ENCODE assay signal across 8 cellular contexts in genomic region chr4:127604949-127605709, GRCh38. TPM values are rescaled to one million over a fixed set of nuclear protein-coding genes. Genes with fewer than 3 reads are reported as not detected.
A peak's percentile ranks its signal among the peaks of the same experiment; 100 is the strongest.
DNase-seq lines count a peak whose midpoint lies in the region; ATAC-seq, FAIRE-seq and TF ChIP-seq lines count a peak whose summit lies in the region.

No MANE protein-coding gene starts in this region.

- no peaks in the 10 kb centered on the region for H3K79me1 ChIP-seq in H1 (ENCODE audit: low read depth, low read length)

- H2BK120ac ChIP-seq in H1 (replicated peaks; ENCODE audit: low read depth, low read length) = no peak overlapping the region

- TF ChIP-seq RAD21 in H1 (IDR thresholded peaks at IDR 0.05 in 1 of 2, conservative IDR thresholded peaks at IDR 0.05 in 1 of 2; ENCODE audit: low read depth in 2 of 2, low read length in 2 of 2) = peak in 1 of 2 experiments; percentile 49; a peak in 3 of 4 replicates
- peak; percentile 66 for TF ChIP-seq RAD21 in neural cell (conservative IDR thresholded peaks at IDR 0.05)

- CTCF ChIA-PET in H1 (lab: Charles Lee; ENCODE audit: partially characterized antibody) = interaction anchor here (0.9 to 5.7 kb wide), 11 partner anchors 9 to 206 kb away, joined by 3 to 66 read pairs (median 4); partner anchors contain the start of gene SLC25A31

- H2BK5ac ChIP-seq in H1 (ENCODE audit: low read depth, low read length) = no peak overlapping the region

- H4K91ac ChIP-seq in H1 (replicated peaks; ENCODE audit: insufficient read length, low read length) = no peak overlapping the region

- no peak overlapping the region for H3K56ac ChIP-seq in H1 (replicated peaks; ENCODE audit: insufficient read length, low read depth, low read length)

- no peak overlapping the region for H3K14ac ChIP-seq in H1 (ENCODE audit: insufficient read length)

- H3K36me3 ChIP-seq in H1 (ENCODE audit: control insufficient read depth in 2 of 4, insufficient read depth in 4 of 4, low read length in 3 of 4) (no peaks in the 10 kb centered on the region), neural cell (ENCODE audit: insufficient read depth, low read length) (no peaks in the 10 kb centered on the region)

- no peak overlapping the region for H4K5ac ChIP-seq in H1 (ENCODE audit: insufficient read length, low read depth, low read length)

- H2BK20ac ChIP-seq in H1 (ENCODE audit: low read length) = no peak overlapping the region

- H3K27me3 ChIP-seq in H1 (replicated peaks in 1 of 4; ENCODE audit: control insufficient read depth in 3 of 4, extremely low read depth in 1 of 4, insufficient read depth in 3 of 4, low read length in 3 of 4) (peaks cover 0 to 1% (median 0%) of the 10 kb centered on the region in 4 experiments; a peak in 1 of 7 replicates), neural cell (ENCODE audit: insufficient read depth, low read depth, low read length) (no peaks in the 10 kb centered on the region)

- peaks cover 4 to 17% (median 8%) of the 10 kb centered on the region in 5 donors for H3K27me3 Mint-ChIP-seq in naive thymus-derived CD8-positive, alpha-beta T cell

- H3K23ac ChIP-seq in H1 (ENCODE audit: insufficient read length) = no peak overlapping the region

- H3K4me3 Mint-ChIP-seq in naive thymus-derived CD8-positive, alpha-beta T cell = no peak overlapping the region

- H2BK12ac ChIP-seq in H1 (ENCODE audit: low read depth, low read length) = no peak overlapping the region

- H3K4me1 ChIP-seq in H1 (replicated peaks in 1 of 4; ENCODE audit: control insufficient read depth in 3 of 4, insufficient read depth in 4 of 4, low read length in 3 of 4) = peaks cover 0 to 5% (median 1%) of the 10 kb centered on the region in 4 experiments; a peak in 2 of 7 replicates

- H2AK5ac ChIP-seq in H1 (ENCODE audit: low read depth, low read length) = no peak overlapping the region

- H3K27ac ChIP-seq in H1 (ENCODE audit: low read depth, low read length) (no peak overlapping the region), neural cell (ENCODE audit: low read length) (no peak overlapping the region)

- TF ChIP-seq EP300 in H1 (IDR thresholded peaks at IDR 0.05; ENCODE audit: borderline replicate concordance in 1 of 2, low read depth in 2 of 2, low read length in 2 of 2) (peak in 1 of 2 experiments; percentile 64; a peak in 1 of 3 replicates), neural cell (conservative IDR thresholded peaks at IDR 0.05; ENCODE audit: poor library complexity, severe bottlenecking) (no peak)

- no peaks in the 10 kb centered on the region for H3K9me2 ChIP-seq in neural cell (ENCODE audit: insufficient read depth, low read length)

- no peaks in the 10 kb centered on the region for H3K23me2 ChIP-seq in H1 (ENCODE audit: low read depth, low read length)

- no peak overlapping the region for H2AFZ ChIP-seq in H1 (ENCODE audit: low read length)
- H2AFZ ChIP-seq in neural cell (ENCODE audit: low read depth, low read length) = no peak overlapping the region

- H2BK15ac ChIP-seq in H1 (ENCODE audit: low read length) = no peak overlapping the region

- H3K4me3 ChIP-seq in H1 (ENCODE audit: extremely low read depth in 1 of 4, insufficient read depth in 2 of 4, low read depth in 3 of 4, low read length in 4 of 4) (peak overlapping the region in 2 of 4 experiments; percentile 5 to 41; a peak in 2 of 8 replicates), neural cell (ENCODE audit: low read length) (no peak overlapping the region)

- H3K18ac ChIP-seq in H1 (ENCODE audit: extremely low read depth, low read length) = no peak overlapping the region; the same call in 1 of the 2 replicates

- no peak for TF ChIP-seq POLR2A in H1 (IDR thresholded peaks at IDR 0.05; ENCODE audit: control extremely low read depth in 1 of 2, low read depth in 2 of 2, low read length in 2 of 2)

- H4K20me1 ChIP-seq in H1 (replicated peaks in 1 of 2; ENCODE audit: control insufficient read depth in 1 of 2, insufficient read depth in 2 of 2, low read length in 2 of 2) = no peaks in the 10 kb centered on the region
- H4K20me1 ChIP-seq in neural cell (ENCODE audit: insufficient read depth) = no peaks in the 10 kb centered on the region

- no peak overlapping the region for H3K27ac Mint-ChIP-seq in naive thymus-derived CD8-positive, alpha-beta T cell

- H3K9me3 Mint-ChIP-seq in naive thymus-derived CD8-positive, alpha-beta T cell = no peaks in the 10 kb centered on the region

- DNase-seq in NCI-H2171 treated with DMSO at 0.1 percent for 48 hours (lab: John Stamatoyannopoulos, UW) (peak; percentile 7), NCI-H2171 (lab: John Stamatoyannopoulos, UW) (no peak), NOMO-1 (lab: John Stamatoyannopoulos, UW; ENCODE audit: unreplicated experiment in 2 of 2) (peak; percentile 11 to 66), H1 (ENCODE audit: low read depth in 1 of 2, low spot score in 2 of 2) (peak; percentile 61 to 64)
- DNase-seq in activated effector memory CD4-positive, alpha-beta T cell treated with anti-CD3 and anti-CD28 coated beads, Interleukin-2, amount 50 U/mL, for 16 hours = no peak
- DNase-seq in activated CD8-positive, alpha-beta memory T cell treated with anti-CD3 and anti-CD28 coated beads, Interleukin-2, amount 50 U/mL, for 48 hours = no peak
- DNase-seq in naive thymus-derived CD8-positive, alpha-beta T cell = no peak

- H4K8ac ChIP-seq in H1 (ENCODE audit: extremely low read depth, insufficient read depth, low read length) = no peak overlapping the region

- H3K9me3 ChIP-seq in H1 (ENCODE audit: insufficient read depth in 2 of 2, low read depth in 1 of 2, low read length in 1 of 2) = no peaks in the 10 kb centered on the region
- H3K9me3 ChIP-seq in neural cell (ENCODE audit: low read length) = no peaks in the 10 kb centered on the region

- POLR2A ChIA-PET in H1 (lab: Charles Lee; ENCODE audit: partially characterized antibody) = interaction anchor here (0.7 to 0.9 kb wide), 2 partner anchors 51 to 127 kb away, joined by 3 read pairs; no protein-coding TSS in a partner anchor
- POLR2A ChIA-PET in naive thymus-derived CD8-positive, alpha-beta T cell (lab: Charles Lee) = no interaction called here

- H3K4me1 Mint-ChIP-seq in naive thymus-derived CD8-positive, alpha-beta T cell = no peaks in the 10 kb centered on the region

- no peaks in the 10 kb centered on the region for H3F3A ChIP-seq in neural cell (ENCODE audit: insufficient read depth, low read length, poor library complexity, severe bottlenecking)

- H3K4me2 ChIP-seq in H1 (ENCODE audit: insufficient read depth in 1 of 2, low read depth in 2 of 2, low read length in 2 of 2) (peak overlapping the region; percentile 42 to 51; a peak in 3 of 4 replicates), neural cell (ENCODE audit: low read length) (no peak overlapping the region)

- no peaks in the 10 kb centered on the region for H3K79me2 ChIP-seq in H1 (ENCODE audit: control insufficient read depth in 1 of 2, insufficient read depth in 2 of 2, low read length in 2 of 2)
- H3K79me2 ChIP-seq in neural cell (replicated peaks; ENCODE audit: insufficient read depth, low read length) = no peaks in the 10 kb centered on the region

- no peak for ATAC-seq in naive thymus-derived CD8-positive, alpha-beta T cell

- H3K9ac ChIP-seq in H1 (replicated peaks in 1 of 4; ENCODE audit: extremely low read depth in 1 of 4, low read depth in 3 of 4, low read length in 3 of 4) = no peak overlapping the region
- H3K9ac ChIP-seq in neural cell (ENCODE audit: low read length) = no peak overlapping the region

- no peaks in the 10 kb centered on the region for H3K36me3 Mint-ChIP-seq in naive thymus-derived CD8-positive, alpha-beta T cell

- 9% methylated on average over 6 of the region's 6 CpGs; no CpG with 5 or more reads in 1 of the 2 experiments for WGBS in H1 (ENCODE audit: extremely low coverage in 1 of 2, insufficient coverage in 1 of 2, insufficient read length in 1 of 2, insufficient replicate concordance in 2 of 2, low coverage in 1 of 2, low lambda C conversion rate in 2 of 2, missing lambda C conversion rate in 1 of 2), 2 experiments

- peak in 1 of 3 experiments; percentile 13; a peak in 1 of 4 replicates for TF ChIP-seq CTCF in H1 (IDR thresholded peaks at IDR 0.05; ENCODE audit: control extremely low read depth in 1 of 3, insufficient read depth in 1 of 3, low read depth in 1 of 3, low read length in 3 of 3)
- TF ChIP-seq CTCF in neural cell (IDR thresholded peaks at IDR 0.05; ENCODE audit: poor library complexity, severe bottlenecking) = peak; percentile 66

- H3K4ac ChIP-seq in H1 (replicated peaks; ENCODE audit: insufficient read length, low read depth, low read length) = no peak overlapping the region

- FAIRE-seq in H1 (lab: Jason Lieb, UNC) = peak; percentile 99

TF ChIP-seq in H1, 55 proteins besides CTCF, POLR2A, EP300 and RAD21 (continues in another document):
- 0 out of 2 replicates have a peak, but pooled peaks have one; percentile 47 for TF ChIP-seq SP1 (IDR thresholded peaks at IDR 0.05; ENCODE audit: low read depth, low read length)
- TF ChIP-seq NRF1 (IDR thresholded peaks at IDR 0.05; ENCODE audit: low read depth, low read length) = no peak
- no peak for TF ChIP-seq CHD2 (IDR thresholded peaks at IDR 0.05; ENCODE audit: low read length)
- peak; percentile 95 to 97 for TF ChIP-seq SIN3A (conservative IDR thresholded peaks at IDR 0.05 in 1 of 2, IDR thresholded peaks at IDR 0.05 in 1 of 2; ENCODE audit: low read depth in 1 of 2, low read length in 2 of 2)
- peak; percentile 91 for TF ChIP-seq SAP30 (IDR thresholded peaks at IDR 0.05; ENCODE audit: insufficient read depth, insufficient replicate concordance, low read length)

TF ChIP-seq in neural cell, 6 proteins besides CTCF, POLR2A, EP300 and RAD21:
- TF ChIP-seq TAF1 (IDR thresholded peaks at IDR 0.05; ENCODE audit: low read depth) (no peak), SMC3 (conservative IDR thresholded peaks at IDR 0.05; ENCODE audit: poor library complexity) (peak; percentile 78)

RNA-seq across cellular contexts. Expression of gene INTU, which starts 27.6 kb away (rescaled TPM):
- 12.8 and 15.1 TPM in 2 replicates for total RNA-seq in H1 (2021; fragmentation: NEBNext Ultra II Directional; extraction: Animal tissue kit (Norgen Biotek cat#: 25700))
- polyA plus RNA-seq in H1 (2011; rRNA removed) = 4.1 and 6.0 TPM in 2 replicates
- polyA plus RNA-seq in H1 (2011; cell fraction: cytosol; rRNA removed) = 6.3 TPM
- 5.0 TPM for polyA plus RNA-seq in H1 (2011; cell fraction: nucleus; rRNA removed)
- 4.1 to 6.9 TPM (median 5.9 TPM) in 4 replicates for polyA plus RNA-seq in H1 (2012, experiment 1 of 2)
- polyA plus RNA-seq in H1 (2012, experiment 2 of 2) = 0.22 TPM
- 5.7 TPM for polyA plus RNA-seq in H1 (2013, experiment 1 of 2)
- polyA plus RNA-seq in H1 (2013, experiment 2 of 2) = 5.4 TPM
- polyA minus RNA-seq in H1 (2011; rRNA and poly(A)+ RNA removed) = 18.3 and 23.0 TPM in 2 replicates
- 8.3 TPM for polyA minus RNA-seq in H1 (2011; cell fraction: cytosol; rRNA and poly(A)+ RNA removed)
- 24.3 TPM for polyA minus RNA-seq in H1 (2011; cell fraction: nucleus; rRNA and poly(A)+ RNA removed)
- polyA plus RNA-seq in neural cell = 14.0 and 15.7 TPM in 2 replicates
- 29.9 and 33.9 TPM in 2 replicates for polyA minus RNA-seq in neural cell
- total RNA-seq in naive thymus-derived CD8-positive, alpha-beta T cell = under 1 TPM; 0.60 to 0.80 TPM
- under 1 TPM in 1 of 3 donors, not detected in 2; 0.14 TPM for polyA plus RNA-seq in naive thymus-derived CD8-positive, alpha-beta T cell

Comparison
In these comparisons a context has a peak if more than half of its experiments do, and no peak if none do; other contexts are left out.
1. DNase-seq: peak in NCI-H2171 treated with DMSO at 0.1 percent for 48 hours (single experiment), NOMO-1 (2 of 2) and H1 (2 of 2); none in NCI-H2171 (single experiment), activated effector memory CD4-positive, alpha-beta T cell treated with anti-CD3 and anti-CD28 coated beads, Interleukin-2, amount 50 U/mL, for 16 hours (single experiment), activated CD8-positive, alpha-beta memory T cell treated with anti-CD3 and anti-CD28 coated beads, Interleukin-2, amount 50 U/mL, for 48 hours (single experiment) and naive thymus-derived CD8-positive, alpha-beta T cell (0 of 10).